Comparison of ENCODE assay signal across 8 cellular contexts in genomic region chr1:248905949-248906740, GRCh38. TPM values are rescaled to one million over a fixed set of nuclear protein-coding genes. Genes with fewer than 3 reads are reported as not detected.
DNase-seq lines count a peak whose midpoint lies in the region; ATAC-seq and TF ChIP-seq lines count a peak whose summit lies in the region.

TSS of gene PGBD2 (plus strand) at chr1:248906235. CDS start at chr1:248913863, 7,628 bp downstream.

- DNase-seq in GM12865 (ENCODE audit: low read depth) (peak; percentile 97), NCI-H1048 (lab: John Stamatoyannopoulos, UW) (peak; percentile 99), SKM-1 (lab: John Stamatoyannopoulos, UW; ENCODE audit: unreplicated experiment) (peak; percentile 98), cardiac septum (ENCODE audit: low spot score) (peak; percentile 98), pons (ENCODE audit: low spot score) (peak; percentile 83), type B pancreatic cell (ENCODE audit: extremely low spot score, unreplicated experiment) (peak; percentile 98)
- peak; percentile 98 for DNase-seq in activated naive CD8-positive, alpha-beta T cell treated with anti-CD3 and anti-CD28 coated beads, Interleukin-2, amount 10 ng/mL, durations not matched to agents 7 days and 5 days

- H3K27me3 Mint-ChIP-seq in activated naive CD8-positive, alpha-beta T cell treated with anti-CD3 and anti-CD28 coated beads, Interleukin-2, amount 10 ng/mL, durations not matched to agents 7 days and 5 days = peaks cover 4% of the 10 kb centered on the region
- peaks cover 3% of the 10 kb centered on the region for H3K27me3 Mint-ChIP-seq in type B pancreatic cell

- no peaks in the 10 kb centered on the region for H3K9me3 Mint-ChIP-seq in activated naive CD8-positive, alpha-beta T cell treated with anti-CD3 and anti-CD28 coated beads, Interleukin-2, amount 10 ng/mL, durations not matched to agents 7 days and 5 days
- H3K9me3 Mint-ChIP-seq in type B pancreatic cell = no peaks in the 10 kb centered on the region

- H3K4me3 Mint-ChIP-seq in activated naive CD8-positive, alpha-beta T cell treated with anti-CD3 and anti-CD28 coated beads, Interleukin-2, amount 10 ng/mL, durations not matched to agents 7 days and 5 days = peak within 1 kb of the TSS; percentile 93
- H3K4me3 Mint-ChIP-seq in type B pancreatic cell = peak within 1 kb of the TSS; percentile 98

- H3K36me3 Mint-ChIP-seq in activated naive CD8-positive, alpha-beta T cell treated with anti-CD3 and anti-CD28 coated beads, Interleukin-2, amount 10 ng/mL, durations not matched to agents 7 days and 5 days = peaks cover 8% of the 10 kb centered on the region
- peaks cover 13% of the 10 kb centered on the region for H3K36me3 Mint-ChIP-seq in type B pancreatic cell

- peak; percentile 90 for ATAC-seq in HG02610 (IDR thresholded peaks at IDR 0.05; ENCODE audit: unreplicated experiment)
- peak; percentile 87 for ATAC-seq in activated naive CD8-positive, alpha-beta T cell treated with anti-CD3 and anti-CD28 coated beads, Interleukin-2, amount 10 ng/mL, durations not matched to agents 7 days and 5 days (ENCODE audit: low read depth)

- peaks cover 8% of the 10 kb centered on the region for H3K4me1 Mint-ChIP-seq in activated naive CD8-positive, alpha-beta T cell treated with anti-CD3 and anti-CD28 coated beads, Interleukin-2, amount 10 ng/mL, durations not matched to agents 7 days and 5 days
- H3K4me1 Mint-ChIP-seq in type B pancreatic cell (ENCODE audit: unreplicated experiment) = peaks cover 32% of the 10 kb centered on the region

- POLR2A ChIA-PET in activated naive CD8-positive, alpha-beta T cell treated with anti-CD3 and anti-CD28 coated beads, Interleukin-2, amount 10 ng/mL, durations not matched to agents 7 days and 5 days (lab: Charles Lee) = interaction anchor here (0.6 to 1.5 kb wide), 5 partner anchors 33 to 80 kb away, joined by 4 to 7 read pairs (median 4); partner anchors contain the start of genes SH3BP5L, ZNF672 and ZNF692

- H3K27ac Mint-ChIP-seq in activated naive CD8-positive, alpha-beta T cell treated with anti-CD3 and anti-CD28 coated beads, Interleukin-2, amount 10 ng/mL, durations not matched to agents 7 days and 5 days = peak within 1 kb of the TSS; percentile 90
- H3K27ac Mint-ChIP-seq in type B pancreatic cell = peak within 1 kb of the TSS; percentile 100

- peak within 1 kb of the TSS; percentile 70 for H3K4me3 ChIP-seq in GM12865 (ENCODE audit: low read depth, low read length)

- intact Hi-C loops in cardiac septum (cut with DNase I) = loop anchor here (1.0 kb wide), 3 partner anchors 33 to 68 kb away; partner anchors contain the start of genes ZNF672 and ZNF692

- TF ChIP-seq CTCF in GM12865 (IDR thresholded peaks at IDR 0.05; ENCODE audit: insufficient read depth, low read depth, low read length, missing control alignments) (peak; percentile 79), type B pancreatic cell (conservative IDR thresholded peaks at IDR 0.05) (peak; percentile 80)

RNA-seq across cellular contexts. Expression of gene PGBD2, which starts in this region (rescaled TPM):
- 10 to 100 TPM in 1 of 2 experiments, 1 to 10 TPM in 1; 9.6 to 10.1 TPM for total RNA-seq in activated naive CD8-positive, alpha-beta T cell treated with anti-CD3 and anti-CD28 coated beads, Interleukin-2, amount 10 ng/mL, durations not matched to agents 7 days and 5 days
- 2.9 TPM for total RNA-seq in cardiac septum
- 10.1 and 14.8 TPM in 2 replicates for total RNA-seq in type B pancreatic cell (ENCODE audit: low replicate concordance)

Comparison
In these comparisons a context has a peak if more than half of its experiments do, and no peak if none do; other contexts are left out.
1. Peak in every context shown above with its lines: DNase-seq, ATAC-seq and H3K4me3 ChIP-seq.